In the genomic region with DNA sequence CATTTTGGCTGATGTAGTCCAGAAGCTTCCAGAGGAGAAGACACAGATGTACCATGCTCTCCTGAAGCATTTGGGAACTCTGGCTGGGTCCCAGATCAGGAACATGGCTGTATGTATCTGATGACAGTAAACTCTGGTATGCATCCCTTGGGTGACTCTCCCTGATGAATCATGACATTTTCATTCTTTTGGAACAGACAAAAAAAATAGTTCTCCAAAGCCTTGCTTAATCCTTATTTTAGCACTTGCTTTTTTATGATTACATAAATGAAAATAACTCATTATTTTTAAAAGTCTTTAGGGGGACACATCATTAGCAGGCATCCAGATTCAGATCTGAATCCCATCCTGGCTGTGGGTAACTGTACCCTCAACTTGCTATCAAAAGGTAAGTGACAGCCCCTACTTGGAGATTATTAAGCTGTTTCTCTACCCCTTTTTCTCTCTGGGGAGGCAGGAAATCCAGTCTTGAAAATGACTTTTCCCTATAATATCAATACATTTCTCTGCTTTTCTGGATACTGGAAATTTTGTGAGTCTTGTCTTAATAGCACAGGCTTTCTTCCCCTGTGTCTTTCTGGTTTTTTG, we compare ENCODE assay signal across 15 cellular contexts. TPM values are rescaled to one million over a fixed set of nuclear protein-coding genes. Genes with fewer than 3 reads are reported as not detected.
DNase-seq lines count a peak whose midpoint lies in the region; ATAC-seq and TF ChIP-seq lines count a peak whose summit lies in the region.
"Had no signal": no experiment of that assay in that cellular context is flagged by ENCODE, and none has a peak within 500 bp of the region (broad histone marks: within the 10 kb centered on the region; RNA-seq: fewer than 3 reads in every experiment).

No MANE protein-coding gene starts in this region.

- no peak for TF ChIP-seq EP300 in esophagus muscularis mucosa (IDR thresholded peaks at IDR 0.05)

- peaks cover 0 to 60% (median 3%) of the 10 kb centered on the region in 4 donors for H3K36me3 ChIP-seq in esophagus muscularis mucosa
- no peaks in the 10 kb centered on the region for H3K36me3 ChIP-seq in psoas muscle (ENCODE audit: insufficient read depth in 1 of 2, low read depth in 1 of 2)

- H3K4me3 ChIP-seq in esophagus muscularis mucosa: no peak overlapping the region
- no peak overlapping the region for H3K4me3 ChIP-seq in psoas muscle
- H3K4me3 ChIP-seq: coronary artery had no signal

- no peak for TF ChIP-seq POLR2A in esophagus muscularis mucosa (IDR thresholded peaks at IDR 0.05; ENCODE audit: low read depth)

- ATAC-seq in psoas muscle (peak in 2 of 4 donors; percentile 40 to 64), GM19395 (IDR thresholded peaks at IDR 0.05; ENCODE audit: unreplicated experiment) (no peak), GM21381 (IDR thresholded peaks at IDR 0.05; ENCODE audit: unreplicated experiment) (no peak)
- ATAC-seq: activated CD4-positive, CD25-positive, alpha-beta regulatory T cell treated with anti-CD3 and anti-CD28 coated beads, Interleukin-2, amount 50 U/mL, for 24 hours; stimulated activated naive CD8-positive, alpha-beta T cell treated with anti-CD3 and anti-CD28 coated beads, Interleukin-15, amount 100 ng/mL, for 72 hours had no signal

- H3K27me3 ChIP-seq in esophagus muscularis mucosa (no peaks in the 10 kb centered on the region), psoas muscle (ENCODE audit: insufficient read depth in 3 of 3, low read length in 2 of 3) (no peaks in the 10 kb centered on the region)

- H3K27ac ChIP-seq in esophagus muscularis mucosa (replicated peaks in 1 of 4) (peak overlapping the region in 3 of 4 donors; percentile 35 to 48 (median 43)), psoas muscle (no peak overlapping the region)

- DNase-seq in ELR (ENCODE audit: low read depth) (peak; percentile 95), RPMI7951 (ENCODE audit: low read depth) (peak; percentile 88), esophagus muscularis mucosa (ENCODE audit: extremely low spot score) (peak; percentile 92), psoas muscle (peak; percentile 56 to 57), NCI-H526 treated with DMSO at 0.1 percent for 48 hours (lab: John Stamatoyannopoulos, UW) (no peak)
- no peak for DNase-seq in activated CD8-positive, alpha-beta memory T cell treated with anti-CD3 and anti-CD28 coated beads for 24 hours
- DNase-seq: activated effector memory CD4-positive, alpha-beta T cell treated with anti-CD3 and anti-CD28 coated beads, Interleukin-2, amount 50 U/mL, for 16 hours; COR-L47; RPMI8226; stimulated activated CD4-positive, alpha-beta T cell treated with anti-CD3 and anti-CD28 coated beads, Interleukin-2, amount 100 ng/mL, for 48 hours; stimulated activated naive CD8-positive, alpha-beta T cell treated with anti-CD3 and anti-CD28 coated beads, Interleukin-15, amount 100 ng/mL, for 72 hours had no signal

- intact Hi-C loops in esophagus muscularis mucosa (cut with DNase I): no loop called here
- intact Hi-C loops in psoas muscle (cut with DNase I): no loop called here

- H3K4me1 ChIP-seq in esophagus muscularis mucosa: no peaks in the 10 kb centered on the region
- H3K4me1 ChIP-seq in psoas muscle: no peaks in the 10 kb centered on the region

- TF ChIP-seq CTCF in esophagus muscularis mucosa (IDR thresholded peaks at IDR 0.05) (no peak), psoas muscle (IDR thresholded peaks at IDR 0.05) (no peak)

- no peaks in the 10 kb centered on the region for H3K9me3 ChIP-seq in esophagus muscularis mucosa
- no peaks in the 10 kb centered on the region for H3K9me3 ChIP-seq in psoas muscle

RNA-seq across cellular contexts. Expression of a gene that starts 23.3 kb away (rescaled TPM):
- 26.8 and 27.5 TPM in 2 replicates for total RNA-seq in RPMI7951 (2014; rRNA removed; shearing (Covaris generic))
- total RNA-seq in esophagus muscularis mucosa (100 to 1,000 TPM in 1 of 4 donors, 10 to 100 TPM in 3; 54.0 to 113 (median 81.9) TPM), psoas muscle (10 to 100 TPM in 2 of 4 donors, 1 to 10 TPM in 2; 4.2 to 17.0 (median 7.7) TPM)
- 10 to 100 TPM in 2 of 3 donors, 1 to 10 TPM in 1; 5.1 to 15.3 (median 12.4) TPM for polyA plus RNA-seq in psoas muscle

Comparison
In these comparisons a context has a peak if more than half of its experiments do, and no peak if none do; other contexts are left out.
1. DNase-seq: peak in ELR (single experiment), RPMI7951 (single experiment), esophagus muscularis mucosa (single experiment) and psoas muscle (2 of 2); none in NCI-H526 treated with DMSO at 0.1 percent for 48 hours (single experiment) and activated CD8-positive, alpha-beta memory T cell treated with anti-CD3 and anti-CD28 coated beads for 24 hours (single experiment).